ENCODE assay signal across 23 cellular contexts in genomic region chr13:51623473-51623872, GRCh38. TPM values are rescaled to one million over a fixed set of nuclear protein-coding genes. Genes with fewer than 3 reads are reported as not detected.
DNase-seq lines count a peak whose midpoint lies in the region; ATAC-seq and TF ChIP-seq lines count a peak whose summit lies in the region.
"Had no signal": no experiment of that assay in that cellular context is flagged by ENCODE, and none has a peak within 500 bp of the region (broad histone marks: within the 10 kb centered on the region; RNA-seq: fewer than 3 reads in every experiment).

No MANE protein-coding gene starts in this region.

- TF ChIP-seq CTCF in fibroblast of mammary gland (conservative IDR thresholded peaks at IDR 0.05; ENCODE audit: control insufficient read depth, insufficient read depth, low read depth, low read length), result no peak

- H3K4me3 ChIP-seq in fibroblast of mammary gland (ENCODE audit: control insufficient read depth, low read depth, low read length), result no peak overlapping the region
- H3K4me3 ChIP-seq: body of pancreas, esophagus squamous epithelium, HAP-1, psoas muscle, stomach, upper lobe of right lung had no signal

- ATAC-seq in GM21515 (IDR thresholded peaks at IDR 0.05; ENCODE audit: unreplicated experiment) (no peak), GM18861 (IDR thresholded peaks at IDR 0.05; ENCODE audit: unreplicated experiment) (no peak)
- ATAC-seq: body of pancreas, HepG2, left lobe of liver, psoas muscle, upper lobe of right lung had no signal

- H3K27ac ChIP-seq in substantia nigra (ENCODE audit: low read depth, low read length, poor library complexity, severe bottlenecking), result peak overlapping the region; percentile 49
- H3K27ac ChIP-seq: body of pancreas, esophagus squamous epithelium, psoas muscle, stomach, upper lobe of right lung had no signal

- DNase-seq in ELR (ENCODE audit: low read depth) (peak; percentile 41), RPMI7951 (ENCODE audit: low read depth) (peak; percentile 91), fibroblast of mammary gland (ENCODE audit: low read depth) (peak; percentile 73), substantia nigra (lab: John Stamatoyannopoulos, UW) (no peak), MV-4-11 (lab: John Stamatoyannopoulos, UW) (no peak)
- DNase-seq: activated CD4-positive, alpha-beta T cell treated with anti-CD3 and anti-CD28 coated beads for 1 hour; AML-193; body of pancreas; COR-L47; esophagus squamous epithelium; midbrain; NCI-H187; NCI-H345; psoas muscle; small intestine; stimulated activated CD4-positive, alpha-beta T cell treated with anti-CD3 and anti-CD28 coated beads, Interleukin-4, amount 100 ng/mL, for 1 hour; stomach; upper lobe of right lung had no signal

RNA-seq across cellular contexts. Expression of gene WDFY2, which starts 39.2 kb away (rescaled TPM):
- 3.4 and 3.8 TPM in 2 replicates for total RNA-seq in RPMI7951 (2014; rRNA removed; shearing (Covaris generic))

Comparison
In these comparisons a context has a peak if more than half of its experiments do, and no peak if none do; other contexts are left out.
1. DNase-seq: peak in ELR (single experiment), RPMI7951 (single experiment) and fibroblast of mammary gland (single experiment); none in substantia nigra (0 of 49) and MV-4-11 (single experiment).